ENCODE assay signal across 24 cellular contexts in the genomic region with DNA sequence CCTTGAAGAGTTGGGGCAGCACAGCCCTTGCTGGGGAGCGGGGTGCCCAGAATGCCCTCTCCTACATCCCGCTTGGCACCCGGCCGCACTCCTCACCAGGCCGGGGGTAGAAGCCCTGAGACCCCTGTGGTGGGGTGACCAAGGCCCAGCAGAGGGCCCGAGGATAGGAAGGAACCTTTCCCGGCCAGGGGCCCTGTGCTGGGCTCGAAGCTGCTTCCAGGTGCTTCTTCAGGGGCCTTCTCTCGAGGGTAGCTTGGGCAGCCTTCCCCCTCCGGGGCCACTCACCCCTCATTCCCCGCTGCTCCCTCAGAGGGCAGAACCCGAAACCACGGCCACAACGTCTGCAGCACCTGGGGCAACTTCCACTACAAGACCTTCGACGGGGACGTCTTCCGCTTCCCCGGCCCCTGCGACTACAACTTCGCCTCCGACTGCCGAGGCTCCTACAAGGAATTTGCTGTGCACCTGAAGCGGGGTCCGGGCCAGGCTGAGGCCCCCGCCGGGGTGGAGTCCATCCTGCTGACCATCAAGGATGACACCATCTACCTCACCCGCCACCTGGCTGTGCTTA. TPM values are rescaled to one million over a fixed set of nuclear protein-coding genes. Genes with fewer than 3 reads are reported as not detected.
DNase-seq lines count a peak whose midpoint lies in the region; ATAC-seq, FAIRE-seq and TF ChIP-seq lines count a peak whose summit lies in the region.
"Had no signal": no experiment of that assay in that cellular context is flagged by ENCODE, and none has a peak within 500 bp of the region (broad histone marks: within the 10 kb centered on the region; RNA-seq: fewer than 3 reads in every experiment).

No MANE protein-coding gene starts in this region.

- H3K9me3 Mint-ChIP-seq in GM23338 = no peaks in the 10 kb centered on the region
- H3K9me3 Mint-ChIP-seq: activated CD4-positive, alpha-beta T cell treated with anti-CD3 and anti-CD28 coated beads, Interleukin-2, amount 10 ng/mL, durations not matched to agents 7 days and 5 days; HFFc6 had no signal

- H3K4me3 ChIP-seq in kidney (ENCODE audit: low read length in 2 of 2) (no peak overlapping the region), osteoblast (ENCODE audit: insufficient read depth, low read length) (no peak overlapping the region), GM23338 (no peak overlapping the region)
- H3K4me3 ChIP-seq: ovary, right lobe of liver had no signal

- peak; percentile 23 for DNase-seq in left ventricle myocardium superior
- no peak for DNase-seq in Right ventricle myocardium inferior (ENCODE audit: missing footprints)
- peak; percentile 60 for DNase-seq in kidney
- peak; percentile 85 for DNase-seq in osteoblast (ENCODE audit: insufficient read length, low spot score, missing footprints)
- DNase-seq in GM23338 (ENCODE audit: low spot score) = no peak
- no peak for DNase-seq in NCI-H146 treated with DMSO at 0.1 percent for 48 hours (lab: John Stamatoyannopoulos, UW; ENCODE audit: unreplicated experiment)
- DNase-seq: activated CD4-positive, alpha-beta T cell treated with anti-CD3 and anti-CD28 coated beads, Interleukin-2, amount 10 ng/mL, durations not matched to agents 7 days and 5 days; activated CD8-positive, alpha-beta memory T cell treated with anti-CD3 and anti-CD28 coated beads, Interleukin-2, amount 50 U/mL, for 48 hours; amygdala; HFFc6; IMR-90; islet precursor cell; NCI-H1105; NCI-H2029 treated with DMSO at 0.1 percent for 48 hours; NCI-H226; stimulated activated CD4-positive, alpha-beta T cell treated with anti-CD3 and anti-CD28 coated beads, Interleukin-15, amount 100 ng/mL, for 24 hours; stimulated activated naive CD8-positive, alpha-beta T cell treated with anti-CD3 and anti-CD28 coated beads, Interleukin-15, Interleukin-2, amounts not matched to agents 100 U/mL and 50 U/mL, for 24 hours had no signal

- no peak overlapping the region for H3K27ac Mint-ChIP-seq in GM23338
- H3K27ac Mint-ChIP-seq: activated CD4-positive, alpha-beta T cell treated with anti-CD3 and anti-CD28 coated beads, Interleukin-2, amount 10 ng/mL, durations not matched to agents 7 days and 5 days; HFFc6 had no signal

- no peak overlapping the region for H3K27ac ChIP-seq in kidney (ENCODE audit: low read depth in 2 of 2, low read length in 2 of 2)
- H3K27ac ChIP-seq in osteoblast (ENCODE audit: low read depth, low read length) = no peak overlapping the region
- H3K27ac ChIP-seq in GM23338 (ENCODE audit: low read depth) = no peak overlapping the region
- H3K27ac ChIP-seq: ovary, right lobe of liver had no signal

- intact Hi-C loops in left ventricle myocardium superior (cut with micrococcal nuclease) (no loop called here), Right ventricle myocardium inferior (cut with DNase I) (no loop called here), kidney (cut with DNase I) (no loop called here)

- no peak overlapping the region for H3K4me3 Mint-ChIP-seq in GM23338
- H3K4me3 Mint-ChIP-seq: activated CD4-positive, alpha-beta T cell treated with anti-CD3 and anti-CD28 coated beads, Interleukin-2, amount 10 ng/mL, durations not matched to agents 7 days and 5 days; HFFc6 had no signal

- no peak for FAIRE-seq in kidney (lab: Jason Lieb, UNC)
- FAIRE-seq: bronchial epithelial cell, GM12892 had no signal

- H3K79me2 ChIP-seq in osteoblast (ENCODE audit: insufficient read depth, low read length) (no peaks in the 10 kb centered on the region), GM23338 (replicated peaks; ENCODE audit: insufficient read depth) (no peaks in the 10 kb centered on the region)

- TF ChIP-seq CTCF in kidney (IDR thresholded peaks at IDR 0.05; ENCODE audit: borderline replicate concordance, extremely low read depth, insufficient read depth) (no peak), osteoblast (IDR thresholded peaks at IDR 0.05; ENCODE audit: extremely low read depth, low read depth, low read length) (no peak), GM23338 (conservative IDR thresholded peaks at IDR 0.05; ENCODE audit: low read depth in 2 of 2) (no peak)

- H3K9ac ChIP-seq in kidney (ENCODE audit: low read length in 2 of 2) = no peak overlapping the region

- peaks cover 4% of the 10 kb centered on the region for H3K27me3 Mint-ChIP-seq in GM23338 (ENCODE audit: insufficient read depth, low read depth, poor library complexity)
- H3K27me3 Mint-ChIP-seq: activated CD4-positive, alpha-beta T cell treated with anti-CD3 and anti-CD28 coated beads, Interleukin-2, amount 10 ng/mL, durations not matched to agents 7 days and 5 days had no signal

- H3K36me3 ChIP-seq in kidney (ENCODE audit: control insufficient read depth in 1 of 2, insufficient read depth in 2 of 2, low read length in 2 of 2) = no peaks in the 10 kb centered on the region
- H3K36me3 ChIP-seq in osteoblast (ENCODE audit: insufficient read depth, low read length) = no peaks in the 10 kb centered on the region
- no peaks in the 10 kb centered on the region for H3K36me3 ChIP-seq in GM23338 (ENCODE audit: insufficient read depth)
- H3K36me3 ChIP-seq: ovary, right lobe of liver had no signal

- no peaks in the 10 kb centered on the region for H3K4me1 Mint-ChIP-seq in GM23338
- H3K4me1 Mint-ChIP-seq: activated CD4-positive, alpha-beta T cell treated with anti-CD3 and anti-CD28 coated beads, Interleukin-2, amount 10 ng/mL, durations not matched to agents 7 days and 5 days had no signal

- H3K9me3 ChIP-seq in kidney (ENCODE audit: control insufficient read depth in 1 of 2, low read length in 2 of 2) (no peaks in the 10 kb centered on the region), osteoblast (ENCODE audit: low read depth, low read length) (no peaks in the 10 kb centered on the region)
- H3K9me3 ChIP-seq: ovary, right lobe of liver had no signal

- H3K4me2 ChIP-seq in osteoblast (ENCODE audit: insufficient read depth, low read length) = no peak overlapping the region
- no peak overlapping the region for H3K4me2 ChIP-seq in GM23338

- no peaks in the 10 kb centered on the region for H3F3A ChIP-seq in GM23338 (replicated peaks; ENCODE audit: low read depth)

- no peaks in the 10 kb centered on the region for H4K20me1 ChIP-seq in osteoblast (ENCODE audit: insufficient read depth, low read length)
- H4K20me1 ChIP-seq in GM23338 (replicated peaks; ENCODE audit: insufficient read depth) = no peaks in the 10 kb centered on the region

- no peaks in the 10 kb centered on the region for H3K9me2 ChIP-seq in GM23338 (ENCODE audit: insufficient read depth)

- H2AFZ ChIP-seq in osteoblast (ENCODE audit: low read length) (no peak overlapping the region), GM23338 (no peak overlapping the region)

- H3K4me1 ChIP-seq in kidney (ENCODE audit: control insufficient read depth in 1 of 2, insufficient read depth in 1 of 2, low read depth in 1 of 2, low read length in 2 of 2) (no peaks in the 10 kb centered on the region), osteoblast (ENCODE audit: insufficient read depth, low read length) (peaks cover 3% of the 10 kb centered on the region), GM23338 (ENCODE audit: insufficient read depth) (no peaks in the 10 kb centered on the region)
- H3K4me1 ChIP-seq: right lobe of liver had no signal

- H3K36me3 Mint-ChIP-seq in GM23338 (ENCODE audit: low read depth) = no peaks in the 10 kb centered on the region

- H3K27me3 ChIP-seq in osteoblast (ENCODE audit: insufficient read depth, low read length) (no peaks in the 10 kb centered on the region), GM23338 (ENCODE audit: insufficient read depth) (no peaks in the 10 kb centered on the region)
- H3K27me3 ChIP-seq: ovary, right lobe of liver had no signal

- no peak for ATAC-seq in left ventricle myocardium superior
- ATAC-seq in Right ventricle myocardium inferior = no peak
- no peak for ATAC-seq in GM23338
- no peak for ATAC-seq in HG03469 (IDR thresholded peaks at IDR 0.05; ENCODE audit: unreplicated experiment)
- ATAC-seq: right lobe of liver; stimulated activated naive CD8-positive, alpha-beta T cell treated with anti-CD3 and anti-CD28 coated beads, Interleukin-15, Interleukin-2, amounts not matched to agents 100 U/mL and 50 U/mL, for 24 hours had no signal

TF ChIP-seq in GM23338, 12 proteins besides CTCF, POLR2A, EP300 and RAD21 (continues in another document):
- TF ChIP-seq REST (IDR thresholded peaks at IDR 0.05; ENCODE audit: unreplicated experiment) (no peak), EZH2phosphoT487 (IDR thresholded peaks at IDR 0.05; ENCODE audit: unreplicated experiment) (no peak)

RNA-seq across cellular contexts. Expression of gene MUC2, which starts 0.8 kb away (rescaled TPM):
- total RNA-seq in left ventricle myocardium superior = not detected
- total RNA-seq in Right ventricle myocardium inferior = not detected
- total RNA-seq in kidney = not detected
- not detected for polyA plus RNA-seq in kidney (ENCODE audit: insufficient read depth, low read depth, low replicate concordance)
- total RNA-seq in osteoblast = not detected in 2 replicates
- not detected in 2 replicates for total RNA-seq in GM23338 (2014; rRNA removed; shearing (Covaris generic))
- not detected in 2 replicates for polyA plus RNA-seq in GM23338 (2016; fragmentation: Nextera tagmentation; extraction: Ambion mirVana)
- total RNA-seq: activated CD4-positive, alpha-beta T cell treated with anti-CD3 and anti-CD28 coated beads, Interleukin-2, amount 10 ng/mL, durations not matched to agents 7 days and 5 days; bronchial epithelial cell; Daoy; fibroblast of lung; IMR-90 had no signal
- polyA plus RNA-seq: fibroblast of lung, IMR-90 had no signal

RNA-seq across cellular contexts. Expression of gene MUC6, which starts 38.9 kb away (rescaled TPM):
- total RNA-seq in left ventricle myocardium superior (not detected), Right ventricle myocardium inferior (not detected), kidney (3.0 TPM), osteoblast (not detected in 2 replicates)
- polyA plus RNA-seq in kidney (ENCODE audit: insufficient read depth, low read depth, low replicate concordance) (1.1 TPM), GM23338 (2016; fragmentation: Nextera tagmentation; extraction: Ambion mirVana) (not detected in 2 replicates)
- not detected in 2 replicates for total RNA-seq in GM23338 (2014; rRNA removed; shearing (Covaris generic))
- total RNA-seq: activated CD4-positive, alpha-beta T cell treated with anti-CD3 and anti-CD28 coated beads, Interleukin-2, amount 10 ng/mL, durations not matched to agents 7 days and 5 days; bronchial epithelial cell; Daoy; fibroblast of lung; HFFc6; IMR-90 had no signal
- polyA plus RNA-seq: fibroblast of lung, IMR-90 had no signal

Comparison
In these comparisons a context has a peak if more than half of its experiments do, and no peak if none do; other contexts are left out.
1. DNase-seq: peak in left ventricle myocardium superior (single experiment), kidney (single experiment) and osteoblast (single experiment); none in Right ventricle myocardium inferior (single experiment), GM23338 (single experiment) and NCI-H146 treated with DMSO at 0.1 percent for 48 hours (single experiment).